ENCODE assay signal across 1 cellular context in the genomic region with DNA sequence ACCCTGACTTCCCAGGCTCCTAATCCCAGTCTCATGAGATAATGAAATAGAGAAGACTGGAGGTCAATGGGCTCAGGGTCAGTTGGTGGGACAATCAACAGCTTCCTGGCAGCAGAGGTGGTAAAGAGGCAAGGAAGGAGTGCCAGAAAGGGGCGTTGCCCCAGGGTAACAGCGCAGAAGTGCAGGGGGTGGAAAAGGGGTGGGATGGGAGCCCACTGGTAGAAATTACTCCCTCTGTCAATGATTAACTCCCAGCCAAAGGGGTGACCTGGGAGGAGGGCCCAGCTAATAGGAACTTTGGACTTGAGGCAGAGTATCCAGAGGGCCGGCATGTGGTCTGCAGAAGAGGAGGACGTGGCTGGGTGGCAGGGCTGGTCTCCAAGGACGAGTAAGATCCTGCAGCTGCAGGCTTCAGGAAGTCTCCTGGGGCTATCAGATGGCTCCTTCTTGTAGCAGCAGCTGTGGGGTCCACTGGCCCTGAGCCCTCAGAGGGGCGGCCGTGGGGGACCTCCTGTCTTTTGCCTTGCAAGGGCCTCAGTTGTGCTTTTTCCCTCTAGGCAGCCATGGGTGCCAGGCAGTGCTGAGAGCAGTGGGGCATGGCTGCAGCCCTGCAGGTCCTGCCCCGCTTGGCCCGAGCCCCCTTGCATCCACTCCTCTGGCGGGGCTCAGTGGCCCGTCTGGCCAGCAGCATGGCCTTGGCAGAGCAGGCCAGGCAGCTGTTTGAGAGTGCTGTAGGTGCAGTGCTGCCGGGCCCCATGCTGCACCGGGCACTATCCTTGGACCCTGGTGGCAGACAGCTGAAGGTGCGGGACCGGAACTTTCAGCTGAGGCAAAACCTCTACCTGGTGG.
TF ChIP-seq lines count a peak whose summit lies in the region.

No MANE protein-coding gene starts in this region.

TF ChIP-seq in HepG2, 621 proteins besides CTCF, POLR2A, EP300 and RAD21 (continued from another document and continues in another):
- TF ChIP-seq, protein P1, sequence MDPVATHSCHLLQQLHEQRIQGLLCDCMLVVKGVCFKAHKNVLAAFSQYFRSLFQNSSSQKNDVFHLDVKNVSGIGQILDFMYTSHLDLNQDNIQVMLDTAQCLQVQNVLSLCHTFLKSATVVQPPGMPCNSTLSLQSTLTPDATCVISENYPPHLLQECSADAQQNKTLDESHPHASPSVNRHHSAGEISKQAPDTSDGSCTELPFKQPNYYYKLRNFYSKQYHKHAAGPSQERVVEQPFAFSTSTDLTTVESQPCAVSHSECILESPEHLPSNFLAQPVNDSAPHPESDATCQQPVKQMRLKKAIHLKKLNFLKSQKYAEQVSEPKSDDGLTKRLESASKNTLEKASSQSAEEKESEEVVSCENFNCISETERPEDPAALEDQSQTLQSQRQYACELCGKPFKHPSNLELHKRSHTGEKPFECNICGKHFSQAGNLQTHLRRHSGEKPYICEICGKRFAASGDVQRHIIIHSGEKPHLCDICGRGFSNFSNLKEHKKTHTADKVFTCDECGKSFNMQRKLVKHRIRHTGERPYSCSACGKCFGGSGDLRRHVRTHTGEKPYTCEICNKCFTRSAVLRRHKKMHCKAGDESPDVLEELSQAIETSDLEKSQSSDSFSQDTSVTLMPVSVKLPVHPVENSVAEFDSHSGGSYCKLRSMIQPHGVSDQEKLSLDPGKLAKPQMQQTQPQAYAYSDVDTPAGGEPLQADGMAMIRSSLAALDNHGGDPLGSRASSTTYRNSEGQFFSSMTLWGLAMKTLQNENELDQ (CRISPR knock-in tag; IDR thresholded peaks at IDR 0.05; ENCODE audit: borderline replicate concordance) = no peak
- TF ChIP-seq ISX (CRISPR knock-in tag; conservative IDR thresholded peaks at IDR 0.05) (no peak), SMARCC2 (IDR thresholded peaks at IDR 0.05) (no peak), PAX8 (CRISPR knock-in tag; IDR thresholded peaks at IDR 0.05; ENCODE audit: borderline replicate concordance) (no peak), HES4 (CRISPR knock-in tag; IDR thresholded peaks at IDR 0.05; ENCODE audit: borderline replicate concordance) (no peak), MAZ (IDR thresholded peaks at IDR 0.05; ENCODE audit: borderline replicate concordance, low read depth, low read length) (no peak), MAZ (CRISPR knock-in tag; IDR thresholded peaks at IDR 0.05; ENCODE audit: low read depth) (no peak), ZNF724P (CRISPR knock-in tag; IDR thresholded peaks at IDR 0.05; ENCODE audit: borderline replicate concordance) (peak; percentile 62; the same call in 1 of the 2 replicates), ZNF33A (CRISPR knock-in tag; IDR thresholded peaks at IDR 0.05; ENCODE audit: borderline replicate concordance) (no peak), ATAD3A (CRISPR knock-in tag; IDR thresholded peaks at IDR 0.05) (no peak), PHF21A (CRISPR knock-in tag; IDR thresholded peaks at IDR 0.05) (peak; percentile 83), ZNF451 (CRISPR knock-in tag; IDR thresholded peaks at IDR 0.05) (0 out of 2 replicates have a peak, but pooled peaks have one; percentile 16), LCORL (IDR thresholded peaks at IDR 0.05) (no peak), LCORL (CRISPR knock-in tag; IDR thresholded peaks at IDR 0.05) (peak; percentile 85), NR1H2 (CRISPR knock-in tag; IDR thresholded peaks at IDR 0.05; ENCODE audit: borderline replicate concordance, low read depth) (no peak), XRCC5 (optimal IDR thresholded peaks at IDR 0.05; ENCODE audit: low read length) (no peak), REPIN1 (CRISPR knock-in tag; IDR thresholded peaks at IDR 0.05; ENCODE audit: borderline replicate concordance, low read depth) (peak; percentile 65; the same call in 1 of the 2 replicates), ZNF619 (CRISPR knock-in tag; IDR thresholded peaks at IDR 0.05) (peak; percentile 46; the same call in 1 of the 2 replicates), ZNF343 (CRISPR knock-in tag; IDR thresholded peaks at IDR 0.05) (peak; percentile 65; the same call in 1 of the 2 replicates), SATB2 (CRISPR knock-in tag; IDR thresholded peaks at IDR 0.05) (0 out of 2 replicates have a peak, but pooled peaks have one; percentile 13), HOXA9 (CRISPR knock-in tag; IDR thresholded peaks at IDR 0.05; ENCODE audit: borderline replicate concordance) (no peak), GTF2F1 (IDR thresholded peaks at IDR 0.05; ENCODE audit: low read length) (no peak), ZNF556 (CRISPR knock-in tag; IDR thresholded peaks at IDR 0.05; ENCODE audit: borderline replicate concordance) (peak; percentile 72; the same call in 1 of the 2 replicates), SCMH1 (CRISPR knock-in tag; IDR thresholded peaks at IDR 0.05; ENCODE audit: borderline replicate concordance) (no peak)
- TF ChIP-seq, protein P2, sequence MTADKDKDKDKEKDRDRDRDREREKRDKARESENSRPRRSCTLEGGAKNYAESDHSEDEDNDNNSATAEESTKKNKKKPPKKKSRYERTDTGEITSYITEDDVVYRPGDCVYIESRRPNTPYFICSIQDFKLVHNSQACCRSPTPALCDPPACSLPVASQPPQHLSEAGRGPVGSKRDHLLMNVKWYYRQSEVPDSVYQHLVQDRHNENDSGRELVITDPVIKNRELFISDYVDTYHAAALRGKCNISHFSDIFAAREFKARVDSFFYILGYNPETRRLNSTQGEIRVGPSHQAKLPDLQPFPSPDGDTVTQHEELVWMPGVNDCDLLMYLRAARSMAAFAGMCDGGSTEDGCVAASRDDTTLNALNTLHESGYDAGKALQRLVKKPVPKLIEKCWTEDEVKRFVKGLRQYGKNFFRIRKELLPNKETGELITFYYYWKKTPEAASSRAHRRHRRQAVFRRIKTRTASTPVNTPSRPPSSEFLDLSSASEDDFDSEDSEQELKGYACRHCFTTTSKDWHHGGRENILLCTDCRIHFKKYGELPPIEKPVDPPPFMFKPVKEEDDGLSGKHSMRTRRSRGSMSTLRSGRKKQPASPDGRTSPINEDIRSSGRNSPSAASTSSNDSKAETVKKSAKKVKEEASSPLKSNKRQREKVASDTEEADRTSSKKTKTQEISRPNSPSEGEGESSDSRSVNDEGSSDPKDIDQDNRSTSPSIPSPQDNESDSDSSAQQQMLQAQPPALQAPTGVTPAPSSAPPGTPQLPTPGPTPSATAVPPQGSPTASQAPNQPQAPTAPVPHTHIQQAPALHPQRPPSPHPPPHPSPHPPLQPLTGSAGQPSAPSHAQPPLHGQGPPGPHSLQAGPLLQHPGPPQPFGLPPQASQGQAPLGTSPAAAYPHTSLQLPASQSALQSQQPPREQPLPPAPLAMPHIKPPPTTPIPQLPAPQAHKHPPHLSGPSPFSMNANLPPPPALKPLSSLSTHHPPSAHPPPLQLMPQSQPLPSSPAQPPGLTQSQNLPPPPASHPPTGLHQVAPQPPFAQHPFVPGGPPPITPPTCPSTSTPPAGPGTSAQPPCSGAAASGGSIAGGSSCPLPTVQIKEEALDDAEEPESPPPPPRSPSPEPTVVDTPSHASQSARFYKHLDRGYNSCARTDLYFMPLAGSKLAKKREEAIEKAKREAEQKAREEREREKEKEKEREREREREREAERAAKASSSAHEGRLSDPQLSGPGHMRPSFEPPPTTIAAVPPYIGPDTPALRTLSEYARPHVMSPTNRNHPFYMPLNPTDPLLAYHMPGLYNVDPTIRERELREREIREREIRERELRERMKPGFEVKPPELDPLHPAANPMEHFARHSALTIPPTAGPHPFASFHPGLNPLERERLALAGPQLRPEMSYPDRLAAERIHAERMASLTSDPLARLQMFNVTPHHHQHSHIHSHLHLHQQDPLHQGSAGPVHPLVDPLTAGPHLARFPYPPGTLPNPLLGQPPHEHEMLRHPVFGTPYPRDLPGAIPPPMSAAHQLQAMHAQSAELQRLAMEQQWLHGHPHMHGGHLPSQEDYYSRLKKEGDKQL (CRISPR knock-in tag; IDR thresholded peaks at IDR 0.05; ENCODE audit: low read depth) = peak; percentile 32; the same call in 1 of the 2 replicates
- TF ChIP-seq, protein P3, sequence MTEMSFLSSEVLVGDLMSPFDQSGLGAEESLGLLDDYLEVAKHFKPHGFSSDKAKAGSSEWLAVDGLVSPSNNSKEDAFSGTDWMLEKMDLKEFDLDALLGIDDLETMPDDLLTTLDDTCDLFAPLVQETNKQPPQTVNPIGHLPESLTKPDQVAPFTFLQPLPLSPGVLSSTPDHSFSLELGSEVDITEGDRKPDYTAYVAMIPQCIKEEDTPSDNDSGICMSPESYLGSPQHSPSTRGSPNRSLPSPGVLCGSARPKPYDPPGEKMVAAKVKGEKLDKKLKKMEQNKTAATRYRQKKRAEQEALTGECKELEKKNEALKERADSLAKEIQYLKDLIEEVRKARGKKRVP (CRISPR knock-in tag; IDR thresholded peaks at IDR 0.05) = no peak; a peak in 1 of 4 replicates
- TF ChIP-seq, protein P4, sequence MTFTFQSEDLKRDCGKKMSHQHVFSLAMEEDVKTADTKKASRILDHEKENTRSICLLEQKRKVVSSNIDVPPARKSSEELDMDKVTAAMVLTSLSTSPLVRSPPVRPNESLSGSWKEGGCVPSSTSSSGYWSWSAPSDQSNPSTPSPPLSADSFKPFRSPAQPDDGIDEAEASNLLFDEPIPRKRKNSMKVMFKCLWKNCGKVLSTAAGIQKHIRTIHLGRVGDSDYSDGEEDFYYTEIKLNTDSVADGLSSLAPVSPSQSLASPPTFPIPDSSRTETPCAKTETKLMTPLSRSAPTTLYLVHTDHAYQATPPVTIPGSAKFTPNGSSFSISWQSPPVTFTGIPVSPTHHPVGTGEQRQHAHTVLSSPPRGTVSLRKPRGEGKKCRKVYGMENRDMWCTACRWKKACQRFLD (CRISPR knock-in tag; IDR thresholded peaks at IDR 0.05; ENCODE audit: borderline replicate concordance) = 0 out of 2 replicates have a peak, but pooled peaks have one; percentile 53
- TF ChIP-seq, protein P5, sequence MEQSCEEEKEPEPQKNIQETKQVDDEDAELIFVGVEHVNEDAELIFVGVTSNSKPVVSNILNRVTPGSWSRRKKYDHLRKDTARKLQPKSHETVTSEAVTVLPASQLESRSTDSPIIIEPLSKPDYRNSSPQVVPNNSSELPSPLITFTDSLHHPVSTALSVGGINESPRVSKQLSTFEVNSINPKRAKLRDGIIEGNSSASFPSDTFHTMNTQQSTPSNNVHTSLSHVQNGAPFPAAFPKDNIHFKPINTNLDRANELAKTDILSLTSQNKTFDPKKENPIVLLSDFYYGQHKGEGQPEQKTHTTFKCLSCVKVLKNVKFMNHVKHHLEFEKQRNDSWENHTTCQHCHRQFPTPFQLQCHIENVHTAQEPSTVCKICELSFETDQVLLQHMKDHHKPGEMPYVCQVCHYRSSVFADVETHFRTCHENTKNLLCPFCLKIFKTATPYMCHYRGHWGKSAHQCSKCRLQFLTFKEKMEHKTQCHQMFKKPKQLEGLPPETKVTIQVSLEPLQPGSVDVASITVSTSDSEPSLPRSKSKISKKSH (CRISPR knock-in tag; IDR thresholded peaks at IDR 0.05; ENCODE audit: borderline replicate concordance) = peak; percentile 85
- TF ChIP-seq, protein P6, sequence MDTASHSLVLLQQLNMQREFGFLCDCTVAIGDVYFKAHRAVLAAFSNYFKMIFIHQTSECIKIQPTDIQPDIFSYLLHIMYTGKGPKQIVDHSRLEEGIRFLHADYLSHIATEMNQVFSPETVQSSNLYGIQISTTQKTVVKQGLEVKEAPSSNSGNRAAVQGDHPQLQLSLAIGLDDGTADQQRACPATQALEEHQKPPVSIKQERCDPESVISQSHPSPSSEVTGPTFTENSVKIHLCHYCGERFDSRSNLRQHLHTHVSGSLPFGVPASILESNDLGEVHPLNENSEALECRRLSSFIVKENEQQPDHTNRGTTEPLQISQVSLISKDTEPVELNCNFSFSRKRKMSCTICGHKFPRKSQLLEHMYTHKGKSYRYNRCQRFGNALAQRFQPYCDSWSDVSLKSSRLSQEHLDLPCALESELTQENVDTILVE (CRISPR knock-in tag; IDR thresholded peaks at IDR 0.05) = peak; percentile 57; the same call in 1 of the 2 replicates
- TF ChIP-seq, protein P7, sequence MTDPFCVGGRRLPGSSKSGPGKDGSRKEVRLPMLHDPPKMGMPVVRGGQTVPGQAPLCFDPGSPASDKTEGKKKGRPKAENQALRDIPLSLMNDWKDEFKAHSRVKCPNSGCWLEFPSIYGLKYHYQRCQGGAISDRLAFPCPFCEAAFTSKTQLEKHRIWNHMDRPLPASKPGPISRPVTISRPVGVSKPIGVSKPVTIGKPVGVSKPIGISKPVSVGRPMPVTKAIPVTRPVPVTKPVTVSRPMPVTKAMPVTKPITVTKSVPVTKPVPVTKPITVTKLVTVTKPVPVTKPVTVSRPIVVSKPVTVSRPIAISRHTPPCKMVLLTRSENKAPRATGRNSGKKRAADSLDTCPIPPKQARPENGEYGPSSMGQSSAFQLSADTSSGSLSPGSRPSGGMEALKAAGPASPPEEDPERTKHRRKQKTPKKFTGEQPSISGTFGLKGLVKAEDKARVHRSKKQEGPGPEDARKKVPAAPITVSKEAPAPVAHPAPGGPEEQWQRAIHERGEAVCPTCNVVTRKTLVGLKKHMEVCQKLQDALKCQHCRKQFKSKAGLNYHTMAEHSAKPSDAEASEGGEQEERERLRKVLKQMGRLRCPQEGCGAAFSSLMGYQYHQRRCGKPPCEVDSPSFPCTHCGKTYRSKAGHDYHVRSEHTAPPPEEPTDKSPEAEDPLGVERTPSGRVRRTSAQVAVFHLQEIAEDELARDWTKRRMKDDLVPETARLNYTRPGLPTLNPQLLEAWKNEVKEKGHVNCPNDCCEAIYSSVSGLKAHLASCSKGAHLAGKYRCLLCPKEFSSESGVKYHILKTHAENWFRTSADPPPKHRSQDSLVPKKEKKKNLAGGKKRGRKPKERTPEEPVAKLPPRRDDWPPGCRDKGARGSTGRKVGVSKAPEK (CRISPR knock-in tag; IDR thresholded peaks at IDR 0.05; ENCODE audit: borderline replicate concordance) = no peak
- TF ChIP-seq, protein P8, sequence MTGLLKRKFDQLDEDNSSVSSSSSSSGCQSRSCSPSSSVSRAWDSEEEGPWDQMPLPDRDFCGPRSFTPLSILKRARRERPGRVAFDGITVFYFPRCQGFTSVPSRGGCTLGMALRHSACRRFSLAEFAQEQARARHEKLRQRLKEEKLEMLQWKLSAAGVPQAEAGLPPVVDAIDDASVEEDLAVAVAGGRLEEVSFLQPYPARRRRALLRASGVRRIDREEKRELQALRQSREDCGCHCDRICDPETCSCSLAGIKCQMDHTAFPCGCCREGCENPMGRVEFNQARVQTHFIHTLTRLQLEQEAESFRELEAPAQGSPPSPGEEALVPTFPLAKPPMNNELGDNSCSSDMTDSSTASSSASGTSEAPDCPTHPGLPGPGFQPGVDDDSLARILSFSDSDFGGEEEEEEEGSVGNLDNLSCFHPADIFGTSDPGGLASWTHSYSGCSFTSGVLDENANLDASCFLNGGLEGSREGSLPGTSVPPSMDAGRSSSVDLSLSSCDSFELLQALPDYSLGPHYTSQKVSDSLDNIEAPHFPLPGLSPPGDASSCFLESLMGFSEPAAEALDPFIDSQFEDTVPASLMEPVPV (CRISPR knock-in tag; IDR thresholded peaks at IDR 0.05) = peak; percentile 88
- TF ChIP-seq, protein P9, sequence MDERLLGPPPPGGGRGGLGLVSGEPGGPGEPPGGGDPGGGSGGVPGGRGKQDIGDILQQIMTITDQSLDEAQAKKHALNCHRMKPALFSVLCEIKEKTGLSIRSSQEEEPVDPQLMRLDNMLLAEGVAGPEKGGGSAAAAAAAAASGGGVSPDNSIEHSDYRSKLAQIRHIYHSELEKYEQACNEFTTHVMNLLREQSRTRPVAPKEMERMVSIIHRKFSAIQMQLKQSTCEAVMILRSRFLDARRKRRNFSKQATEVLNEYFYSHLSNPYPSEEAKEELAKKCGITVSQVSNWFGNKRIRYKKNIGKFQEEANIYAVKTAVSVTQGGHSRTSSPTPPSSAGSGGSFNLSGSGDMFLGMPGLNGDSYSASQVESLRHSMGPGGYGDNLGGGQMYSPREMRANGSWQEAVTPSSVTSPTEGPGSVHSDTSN (CRISPR knock-in tag; IDR thresholded peaks at IDR 0.05) = no peak
- TF ChIP-seq, protein P10, sequence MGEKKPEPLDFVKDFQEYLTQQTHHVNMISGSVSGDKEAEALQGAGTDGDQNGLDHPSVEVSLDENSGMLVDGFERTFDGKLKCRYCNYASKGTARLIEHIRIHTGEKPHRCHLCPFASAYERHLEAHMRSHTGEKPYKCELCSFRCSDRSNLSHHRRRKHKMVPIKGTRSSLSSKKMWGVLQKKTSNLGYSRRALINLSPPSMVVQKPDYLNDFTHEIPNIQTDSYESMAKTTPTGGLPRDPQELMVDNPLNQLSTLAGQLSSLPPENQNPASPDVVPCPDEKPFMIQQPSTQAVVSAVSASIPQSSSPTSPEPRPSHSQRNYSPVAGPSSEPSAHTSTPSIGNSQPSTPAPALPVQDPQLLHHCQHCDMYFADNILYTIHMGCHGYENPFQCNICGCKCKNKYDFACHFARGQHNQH (CRISPR knock-in tag; IDR thresholded peaks at IDR 0.05) = peak; percentile 91
